Comparison of ENCODE assay signal across 9 cellular contexts in the genomic region with DNA sequence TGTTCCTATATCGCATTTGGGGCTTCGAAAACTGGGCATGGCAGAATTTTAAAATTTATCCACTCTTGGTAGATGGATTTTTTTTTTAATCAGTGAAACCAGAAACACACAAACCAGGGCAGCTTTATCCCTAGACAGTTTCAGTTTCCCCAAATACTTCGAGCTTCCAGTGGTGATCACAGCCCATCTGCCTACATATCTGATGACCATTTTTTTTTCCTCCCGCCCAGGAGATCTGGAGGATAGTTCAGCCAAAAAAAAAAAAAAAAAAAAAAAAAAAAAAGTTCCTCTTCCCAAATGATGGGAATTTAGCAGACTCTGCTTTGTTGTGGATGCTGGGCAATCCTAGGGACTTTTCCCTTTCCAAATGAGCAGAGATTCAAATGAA. TPM values are rescaled to one million over a fixed set of nuclear protein-coding genes. Genes with fewer than 3 reads are reported as not detected.
A peak's percentile ranks its signal among the peaks of the same experiment; 100 is the strongest.
DNase-seq lines count a peak whose midpoint lies in the region; ATAC-seq and TF ChIP-seq lines count a peak whose summit lies in the region.
"Had no signal": no experiment of that assay in that cellular context is flagged by ENCODE, and none has a peak within 500 bp of the region (broad histone marks: within the 10 kb centered on the region; RNA-seq: fewer than 3 reads in every experiment).

No MANE protein-coding gene starts in this region.

- H3K27ac ChIP-seq in VCaP, result peak overlapping the region; percentile 94

- TF ChIP-seq CTCF in GM13976 (IDR thresholded peaks at IDR 0.05; ENCODE audit: borderline replicate concordance, control extremely low read depth, extremely low read depth, insufficient read depth, missing control alignments) (no peak), VCaP (conservative IDR thresholded peaks at IDR 0.05) (no peak), glutamatergic neuron (IDR thresholded peaks at IDR 0.05; ENCODE audit: partially characterized antibody, unreplicated experiment) (peak; percentile 21)

- peak; percentile 13 for DNase-seq in GM13976 (ENCODE audit: low spot score)
- no peak for DNase-seq in glutamatergic neuron
- DNase-seq in sciatic nerve (ENCODE audit: low spot score), result no peak
- no peak for DNase-seq in activated T-helper 1 cell treated with anti-CD3 and anti-CD28 coated beads, Interleukin-12 subunit alpha, Interleukin-12 subunit beta, Interleukin-2, Interleukin-4 antibody, amounts not matched to agents 30 ng/mL and 10 ng/mL and 1 ng/mL, durations not matched to agents 14 hours and 24 hours and 36 hours (ENCODE audit: low spot score)
- no peak for DNase-seq in activated CD4-positive, alpha-beta T cell treated with anti-CD3 and anti-CD28 coated beads for 48 hours
- DNase-seq: effector memory CD4-positive, alpha-beta T cell had no signal

- intact Hi-C loops in sciatic nerve (cut with DNase I), result no loop called here
- intact Hi-C loops in activated T-helper 1 cell treated with anti-CD3 and anti-CD28 coated beads, Interleukin-12 subunit alpha, Interleukin-12 subunit beta, Interleukin-2, Interleukin-4 antibody, amounts not matched to agents 30 ng/mL and 10 ng/mL and 1 ng/mL, durations not matched to agents 14 hours and 24 hours and 36 hours (cut with micrococcal nuclease), result loop anchor here (5.0 kb wide), 1 partner anchor 375 kb away; a partner anchor contains a TSS

- H3K27me3 Mint-ChIP-seq in glutamatergic neuron (ENCODE audit: unreplicated experiment), result peaks cover 10% of the 10 kb centered on the region
- H3K27me3 Mint-ChIP-seq in activated T-helper 1 cell treated with anti-CD3 and anti-CD28 coated beads, Interleukin-12 subunit alpha, Interleukin-12 subunit beta, Interleukin-2, Interleukin-4 antibody, amounts not matched to agents 30 ng/mL and 10 ng/mL and 1 ng/mL, durations not matched to agents 14 hours and 24 hours and 36 hours (ENCODE audit: insufficient read depth), result peaks cover 46% of the 10 kb centered on the region

- H3K9me3 Mint-ChIP-seq in glutamatergic neuron (ENCODE audit: unreplicated experiment), result peaks cover 18% of the 10 kb centered on the region
- H3K9me3 Mint-ChIP-seq in activated T-helper 1 cell treated with anti-CD3 and anti-CD28 coated beads, Interleukin-12 subunit alpha, Interleukin-12 subunit beta, Interleukin-2, Interleukin-4 antibody, amounts not matched to agents 30 ng/mL and 10 ng/mL and 1 ng/mL, durations not matched to agents 14 hours and 24 hours and 36 hours, result no peaks in the 10 kb centered on the region

- ATAC-seq in sciatic nerve (peak; percentile 37), HG03139 (IDR thresholded peaks at IDR 0.05; ENCODE audit: unreplicated experiment) (no peak), esophagus mucosa (no peak)

- H3K27ac Mint-ChIP-seq in glutamatergic neuron (ENCODE audit: unreplicated experiment), result peak overlapping the region; percentile 89
- H3K27ac Mint-ChIP-seq in activated T-helper 1 cell treated with anti-CD3 and anti-CD28 coated beads, Interleukin-12 subunit alpha, Interleukin-12 subunit beta, Interleukin-2, Interleukin-4 antibody, amounts not matched to agents 30 ng/mL and 10 ng/mL and 1 ng/mL, durations not matched to agents 14 hours and 24 hours and 36 hours, result no peak overlapping the region

- H3K4me3 Mint-ChIP-seq in glutamatergic neuron (ENCODE audit: unreplicated experiment), result peak overlapping the region; percentile 82
- H3K4me3 Mint-ChIP-seq in activated T-helper 1 cell treated with anti-CD3 and anti-CD28 coated beads, Interleukin-12 subunit alpha, Interleukin-12 subunit beta, Interleukin-2, Interleukin-4 antibody, amounts not matched to agents 30 ng/mL and 10 ng/mL and 1 ng/mL, durations not matched to agents 14 hours and 24 hours and 36 hours, result no peak overlapping the region

- in situ Hi-C loops in GM13976 (cut with MboI; ENCODE audit: low sequenced_read_pairs, unreplicated experiment), result no loop called here

- H3K36me3 Mint-ChIP-seq in glutamatergic neuron (ENCODE audit: unreplicated experiment), result peaks cover 13% of the 10 kb centered on the region
- no peaks in the 10 kb centered on the region for H3K36me3 Mint-ChIP-seq in activated T-helper 1 cell treated with anti-CD3 and anti-CD28 coated beads, Interleukin-12 subunit alpha, Interleukin-12 subunit beta, Interleukin-2, Interleukin-4 antibody, amounts not matched to agents 30 ng/mL and 10 ng/mL and 1 ng/mL, durations not matched to agents 14 hours and 24 hours and 36 hours (ENCODE audit: low read depth)

- peaks cover 10% of the 10 kb centered on the region for H3K4me1 Mint-ChIP-seq in glutamatergic neuron (ENCODE audit: low read depth, unreplicated experiment)
- H3K4me1 Mint-ChIP-seq in activated T-helper 1 cell treated with anti-CD3 and anti-CD28 coated beads, Interleukin-12 subunit alpha, Interleukin-12 subunit beta, Interleukin-2, Interleukin-4 antibody, amounts not matched to agents 30 ng/mL and 10 ng/mL and 1 ng/mL, durations not matched to agents 14 hours and 24 hours and 36 hours (ENCODE audit: low read depth), result no peaks in the 10 kb centered on the region

RNA-seq across cellular contexts. Expression of a gene that starts 1.0 kb away (rescaled TPM):
- total RNA-seq in glutamatergic neuron (ENCODE audit: unreplicated experiment) (47.8 TPM), sciatic nerve (27.2 TPM), esophagus mucosa (11.5 TPM)
- total RNA-seq in activated T-helper 1 cell treated with anti-CD3 and anti-CD28 coated beads, Interleukin-12 subunit alpha, Interleukin-12 subunit beta, Interleukin-2, Interleukin-4 antibody, amounts not matched to agents 30 ng/mL and 10 ng/mL and 1 ng/mL, durations not matched to agents 14 hours and 24 hours and 36 hours, result 0.29 TPM in 1 of 2 replicates, not detected in the other
